27 cellular contexts compared by ENCODE assay signal in the genomic region with DNA sequence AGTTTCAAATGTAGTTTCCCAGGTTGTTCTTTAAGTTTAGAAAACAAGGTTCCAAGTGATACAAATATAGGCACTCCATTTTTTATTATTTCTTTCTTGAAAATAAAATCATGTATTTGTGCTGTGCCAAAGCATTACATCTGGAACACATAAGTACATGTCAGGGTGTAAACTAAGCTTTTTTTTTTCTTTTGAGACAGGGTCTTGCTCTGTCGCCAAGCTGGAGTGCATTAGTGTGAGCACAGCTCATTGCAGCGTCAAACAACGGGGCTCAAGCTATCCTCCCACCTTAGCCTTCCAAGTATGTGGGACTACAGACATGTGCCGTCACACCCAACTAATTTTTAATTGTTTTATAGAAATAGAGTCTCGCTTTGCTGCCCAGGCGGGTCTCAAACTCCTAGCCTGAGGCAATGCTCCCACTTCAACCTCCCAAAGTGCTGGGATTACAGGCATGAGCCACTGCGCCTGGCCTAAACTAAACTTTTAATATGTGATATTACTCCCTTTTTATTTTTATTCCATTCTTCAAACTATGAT. TPM values are rescaled to one million over a fixed set of nuclear protein-coding genes. Genes with fewer than 3 reads are reported as not detected.
A peak's percentile ranks its signal among the peaks of the same experiment; 100 is the strongest.
DNase-seq lines count a peak whose midpoint lies in the region; ATAC-seq and TF ChIP-seq lines count a peak whose summit lies in the region.
"Had no signal": no experiment of that assay in that cellular context is flagged by ENCODE, and none has a peak within 500 bp of the region (broad histone marks: within the 10 kb centered on the region; RNA-seq: fewer than 3 reads in every experiment).

No MANE protein-coding gene starts in this region.

- H3F3A ChIP-seq in OCI-LY1 (ENCODE audit: insufficient read depth, low read length): 0 out of 2 replicates have a peak, but pooled peaks cover 3% of the 10 kb centered on the region

- H3K4me1 ChIP-seq in OCI-LY1 (ENCODE audit: insufficient read depth, low read length, severe bottlenecking) (peaks cover 49% of the 10 kb centered on the region), foreskin keratinocyte (peaks cover 5% of the 10 kb centered on the region), rectal smooth muscle tissue (ENCODE audit: control insufficient read depth, insufficient read depth, low read length) (peaks cover 3% of the 10 kb centered on the region)

- no peak overlapping the region for H3K4me3 ChIP-seq in AG10803 (ENCODE audit: low read length)
- H3K4me3 ChIP-seq in OCI-LY1 (ENCODE audit: low read depth, low read length, poor library complexity, severe bottlenecking): no peak overlapping the region
- H3K4me3 ChIP-seq in rectal smooth muscle tissue (ENCODE audit: low read length): no peak overlapping the region
- H3K4me3 ChIP-seq: adrenal gland, skin epidermis had no signal

- DNase-seq in AG10803 (ENCODE audit: low read depth) (peak; percentile 34), foreskin keratinocyte (no peak), hepatic stellate cell (ENCODE audit: low spot score) (no peak)
- DNase-seq in NK-92 treated with Interleukin-12 subunit alpha and Interleukin-12 subunit beta, amount 100 ng/mL, for 24 hours (lab: John Stamatoyannopoulos, UW): no peak
- no peak for DNase-seq in stimulated activated CD4-positive, alpha-beta T cell treated with anti-CD3 and anti-CD28 coated beads, Interleukin-1b, Interleukin-23, amount 100 ng/mL, for 48 hours
- DNase-seq: activated CD4-positive, alpha-beta T cell treated with anti-CD3 and anti-CD28 coated beads, Interleukin-2, amount 10 ng/mL, durations not matched to agents 24 days and 14 days; activated naive CD4-positive, alpha-beta T cell treated with Interleukin-2 at 50 U/mL for 16 hours; activated T-cell treated with anti-CD3 and anti-CD28 coated beads, Interleukin-2, amount 50 U/mL, for 48 hours; brain microvascular endothelial cell; C1 segment of cervical spinal cord; EL; erythroblast; hippocampal formation; NCI-H187; NCI-H526 treated with DMSO at 0.1 percent for 48 hours; nucleus accumbens had no signal

- no peak overlapping the region; the same call in 1 of the 2 replicates for H3K4me2 ChIP-seq in OCI-LY1 (ENCODE audit: low read length)
- H3K4me2 ChIP-seq: KMS-11 had no signal

- H3K36me3 ChIP-seq in OCI-LY1 (ENCODE audit: insufficient read depth, low read length): no peaks in the 10 kb centered on the region
- H3K36me3 ChIP-seq in rectal smooth muscle tissue (ENCODE audit: control insufficient read depth, insufficient read depth, low read length): peaks cover under 1% of the 10 kb centered on the region
- H3K36me3 ChIP-seq: adrenal gland, brain microvascular endothelial cell had no signal

- no peaks in the 10 kb centered on the region for H3K9me2 ChIP-seq in OCI-LY1 (ENCODE audit: low read depth, low read length)

- no peak overlapping the region; the same call in 1 of the 2 replicates for H3K9ac ChIP-seq in OCI-LY1 (ENCODE audit: low read length)
- H3K9ac ChIP-seq in rectal smooth muscle tissue (ENCODE audit: low read length): no peak overlapping the region
- H3K9ac ChIP-seq: KMS-11 had no signal

- no peak overlapping the region for H2AFZ ChIP-seq in OCI-LY1 (ENCODE audit: low read length)

- H3K27ac ChIP-seq in OCI-LY1 (ENCODE audit: low read depth, low read length, poor library complexity, severe bottlenecking) (peak overlapping the region; percentile 92), foreskin keratinocyte (peak overlapping the region; percentile 20), rectal smooth muscle tissue (ENCODE audit: low read depth, low read length) (peak overlapping the region; percentile 74)
- H3K27ac ChIP-seq: brain microvascular endothelial cell, KMS-11, VCaP had no signal

- no peak for TF ChIP-seq CTCF in AG10803 (conservative IDR thresholded peaks at IDR 0.05; ENCODE audit: low read length)
- TF ChIP-seq CTCF in OCI-LY1 (IDR thresholded peaks at IDR 0.05; ENCODE audit: low read length): no peak
- no peak for TF ChIP-seq CTCF in foreskin keratinocyte (conservative IDR thresholded peaks at IDR 0.05)

- no peaks in the 10 kb centered on the region for H3K79me2 ChIP-seq in OCI-LY1 (ENCODE audit: insufficient read depth, low read length)

- no peaks in the 10 kb centered on the region for H4K20me1 ChIP-seq in OCI-LY1 (ENCODE audit: insufficient read depth, low read length)

- ATAC-seq in foreskin keratinocyte: no peak
- no peak for ATAC-seq in HG02981 (IDR thresholded peaks at IDR 0.05; ENCODE audit: unreplicated experiment)

- H3K27me3 ChIP-seq in OCI-LY1 (ENCODE audit: insufficient read depth, low read length) (no peaks in the 10 kb centered on the region), foreskin keratinocyte (no peaks in the 10 kb centered on the region), rectal smooth muscle tissue (ENCODE audit: control insufficient read depth, insufficient read depth, low read length) (no peaks in the 10 kb centered on the region)
- H3K27me3 ChIP-seq: adrenal gland, brain microvascular endothelial cell had no signal

- H3K9me3 ChIP-seq in OCI-LY1 (ENCODE audit: low read length): 0 out of 2 replicates have a peak, but pooled peaks cover 2% of the 10 kb centered on the region
- H3K9me3 ChIP-seq: adrenal gland had no signal

RNA-seq across cellular contexts. Expression of a gene that starts 9.1 kb away (rescaled TPM):
- 0.03 TPM in 1 of 2 replicates, not detected in the other for total RNA-seq in foreskin keratinocyte
- polyA plus RNA-seq in foreskin keratinocyte: 0.02 and 0.04 TPM in 2 replicates
- total RNA-seq: A673; activated CD4-positive, alpha-beta T cell treated with anti-CD3 and anti-CD28 coated beads, Interleukin-2, amount 10 ng/mL, durations not matched to agents 24 days and 14 days; chondrocyte; frontal cortex; liver had no signal
- polyA plus RNA-seq: liver had no signal

Comparison
In these comparisons a context has a peak if more than half of its experiments do, and no peak if none do; other contexts are left out.
1. H3K27ac ChIP-seq: peak in every context shown above with its lines; median percentile 92 in OCI-LY1; 74 in rectal smooth muscle tissue; 20 in foreskin keratinocyte.